8 cellular contexts compared by ENCODE assay signal in genomic region chr10:100999742-101000601, GRCh38. TPM values are rescaled to one million over a fixed set of nuclear protein-coding genes. Genes with fewer than 3 reads are reported as not detected.
DNase-seq lines count a peak whose midpoint lies in the region; ATAC-seq and TF ChIP-seq lines count a peak whose summit lies in the region.

A gene with protein sequence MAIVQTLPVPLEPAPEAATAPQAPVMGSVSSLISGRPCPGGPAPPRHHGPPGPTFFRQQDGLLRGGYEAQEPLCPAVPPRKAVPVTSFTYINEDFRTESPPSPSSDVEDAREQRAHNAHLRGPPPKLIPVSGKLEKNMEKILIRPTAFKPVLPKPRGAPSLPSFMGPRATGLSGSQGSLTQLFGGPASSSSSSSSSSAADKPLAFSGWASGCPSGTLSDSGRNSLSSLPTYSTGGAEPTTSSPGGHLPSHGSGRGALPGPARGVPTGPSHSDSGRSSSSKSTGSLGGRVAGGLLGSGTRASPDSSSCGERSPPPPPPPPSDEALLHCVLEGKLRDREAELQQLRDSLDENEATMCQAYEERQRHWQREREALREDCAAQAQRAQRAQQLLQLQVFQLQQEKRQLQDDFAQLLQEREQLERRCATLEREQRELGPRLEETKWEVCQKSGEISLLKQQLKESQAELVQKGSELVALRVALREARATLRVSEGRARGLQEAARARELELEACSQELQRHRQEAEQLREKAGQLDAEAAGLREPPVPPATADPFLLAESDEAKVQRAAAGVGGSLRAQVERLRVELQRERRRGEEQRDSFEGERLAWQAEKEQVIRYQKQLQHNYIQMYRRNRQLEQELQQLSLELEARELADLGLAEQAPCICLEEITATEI (plus strand): TSS chr10:100999808. CDS start chr10:101002539, 2,731 bp downstream.

- peaks cover 13% of the 10 kb centered on the region for H3K79me1 ChIP-seq in mesenchymal stem cell (replicated peaks; ENCODE audit: low read length, poor library complexity, severe bottlenecking)

- H4K20me1 ChIP-seq in OCI-LY7 (ENCODE audit: insufficient read depth, low read length): no peaks in the 10 kb centered on the region

- peak within 1 kb of the TSS; percentile 100 for H3K9ac ChIP-seq in mesenchymal stem cell (ENCODE audit: low read length)

- no peaks in the 10 kb centered on the region for H3K9me2 ChIP-seq in OCI-LY7 (ENCODE audit: insufficient read depth, low read length)

- H3K4me1 ChIP-seq in OCI-LY7 (ENCODE audit: insufficient read depth, low read length, poor library complexity, severe bottlenecking): peaks cover 25% of the 10 kb centered on the region
- H3K4me1 ChIP-seq in effector memory CD4-positive, alpha-beta T cell (ENCODE audit: control insufficient read depth, insufficient read depth, low read length, poor library complexity, severe bottlenecking): peaks cover 28% of the 10 kb centered on the region
- H3K4me1 ChIP-seq in mesenchymal stem cell (ENCODE audit: control insufficient read depth, insufficient read depth, low read depth, low read length): peaks cover 38% of the 10 kb centered on the region
- peaks cover 3 to 67% (median 25%) of the 10 kb centered on the region in 4 donors for H3K4me1 ChIP-seq in tibial nerve

- H3K4me2 ChIP-seq in OCI-LY7 (ENCODE audit: low read length): peak within 1 kb of the TSS; percentile 99
- peak within 1 kb of the TSS; percentile 79 for H3K4me2 ChIP-seq in mesenchymal stem cell (ENCODE audit: low read length, poor library complexity, severe bottlenecking)

- DNase-seq in DMS79 treated with DMSO at 0.1 percent for 48 hours (lab: John Stamatoyannopoulos, UW): peak; percentile 4
- no peak for DNase-seq in DMS79 (lab: John Stamatoyannopoulos, UW)
- DNase-seq in OCI-LY7 (ENCODE audit: low spot score): no peak
- no peak for DNase-seq in effector memory CD4-positive, alpha-beta T cell
- DNase-seq in mesenchymal stem cell: peak; percentile 52
- peak in 1 of 2 donors; percentile 33 for DNase-seq in tibial nerve (ENCODE audit: low spot score in 2 of 2)
- no peak for DNase-seq in effector CD8-positive, alpha-beta T cell (lab: John Stamatoyannopoulos, UW)

- H4K91ac ChIP-seq in mesenchymal stem cell (ENCODE audit: low read length): peak within 1 kb of the TSS; percentile 99

- H2AK5ac ChIP-seq in mesenchymal stem cell (ENCODE audit: low read length, severe bottlenecking): peak within 1 kb of the TSS; percentile 57

- peak within 1 kb of the TSS; percentile 90 to 100 for H3K4ac ChIP-seq in mesenchymal stem cell (ENCODE audit: low read depth in 1 of 2, low read length in 2 of 2)

- peak within 1 kb of the TSS; percentile 63 for H3K27ac ChIP-seq in OCI-LY7 (ENCODE audit: low read depth, low read length, poor library complexity, severe bottlenecking)
- H3K27ac ChIP-seq in effector memory CD4-positive, alpha-beta T cell (ENCODE audit: insufficient read depth, low read length, poor library complexity, severe bottlenecking): peak within 1 kb of the TSS; percentile 84
- H3K27ac ChIP-seq in mesenchymal stem cell (ENCODE audit: low read length, poor library complexity, severe bottlenecking): peak within 1 kb of the TSS; percentile 99
- peak within 1 kb of the TSS; percentile 100 for H3K27ac ChIP-seq in tibial nerve

- peak within 1 kb of the TSS; percentile 71 for H2BK5ac ChIP-seq in mesenchymal stem cell (ENCODE audit: low read depth, low read length, poor library complexity, severe bottlenecking)

- H3K79me2 ChIP-seq in OCI-LY7 (ENCODE audit: insufficient read depth, low read depth, low read length): no peaks in the 10 kb centered on the region

- H4K8ac ChIP-seq in mesenchymal stem cell (ENCODE audit: low read length): peak within 1 kb of the TSS; percentile 97

- no TSS peak for BruUV-seq in OCI-LY7 (replicated peaks; lab: Mats Ljungman, UMichigan)

- TF ChIP-seq CTCF in OCI-LY7 (conservative IDR thresholded peaks at IDR 0.05; ENCODE audit: low read length) (no peak), tibial nerve (IDR thresholded peaks at IDR 0.05) (no peak)

- peak within 1 kb of the TSS; percentile 92 for H2BK15ac ChIP-seq in mesenchymal stem cell (ENCODE audit: low read depth, poor library complexity, severe bottlenecking)

- no peak for ATAC-seq in GM21723 (IDR thresholded peaks at IDR 0.05; ENCODE audit: unreplicated experiment)

- H2AFZ ChIP-seq in OCI-LY7 (ENCODE audit: low read length) (peak within 1 kb of the TSS; percentile 38; the same call in 1 of the 2 replicates), mesenchymal stem cell (ENCODE audit: low read depth, low read length) (peak within 1 kb of the TSS; percentile 47)

- POLR2A ChIA-PET in OCI-LY7 (lab: Charles Lee): no interaction called here

- H3K9me3 ChIP-seq in OCI-LY7 (ENCODE audit: low read length): no peaks in the 10 kb centered on the region
- H3K9me3 ChIP-seq in effector memory CD4-positive, alpha-beta T cell (ENCODE audit: control insufficient read depth, low read length): no peaks in the 10 kb centered on the region
- H3K9me3 ChIP-seq in mesenchymal stem cell (ENCODE audit: control insufficient read depth, low read length): no peaks in the 10 kb centered on the region
- H3K9me3 ChIP-seq in tibial nerve: no peaks in the 10 kb centered on the region

- H3K23ac ChIP-seq in mesenchymal stem cell (ENCODE audit: low read length in 2 of 2): peak within 1 kb of the TSS in 1 of 2 experiments; percentile 86

- H2BK12ac ChIP-seq in mesenchymal stem cell (ENCODE audit: low read length in 2 of 2): peak within 1 kb of the TSS; percentile 44 to 99

- H3K18ac ChIP-seq in mesenchymal stem cell (ENCODE audit: low read depth in 1 of 2, low read length in 2 of 2): peak within 1 kb of the TSS; percentile 99 to 100

- peak within 1 kb of the TSS in 1 of 2 experiments; percentile 90 for H3K14ac ChIP-seq in mesenchymal stem cell (ENCODE audit: low read length in 2 of 2)

- peaks cover 9% of the 10 kb centered on the region; the same call in 1 of the 2 replicates for H3K36me3 ChIP-seq in OCI-LY7 (ENCODE audit: insufficient read depth, low read length)
- peaks cover 6% of the 10 kb centered on the region for H3K36me3 ChIP-seq in effector memory CD4-positive, alpha-beta T cell (ENCODE audit: control insufficient read depth, insufficient read depth, low read length)
- H3K36me3 ChIP-seq in mesenchymal stem cell (ENCODE audit: control insufficient read depth in 1 of 2, insufficient read depth in 2 of 2, low read depth in 1 of 2, low read length in 2 of 2): peaks cover 28 to 29% of the 10 kb centered on the region in 2 experiments
- peaks cover 0 to 26% (median 0%) of the 10 kb centered on the region in 3 donors for H3K36me3 ChIP-seq in tibial nerve

- TF ChIP-seq POLR2A in tibial nerve (IDR thresholded peaks at IDR 0.05): no peak

- CTCF ChIA-PET in OCI-LY7 (lab: Charles Lee; ENCODE audit: unreplicated experiment): no interaction called here

- intact Hi-C loops in OCI-LY7 (cut with micrococcal nuclease; ENCODE audit: unreplicated experiment): no loop called here

- peak within 1 kb of the TSS; percentile 99 for H2BK120ac ChIP-seq in mesenchymal stem cell (ENCODE audit: low read depth, low read length)

- WGBS in mesenchymal stem cell: under 1% methylated on average over 25 of the region's 59 CpGs
- 2% methylated on average over 11 to 19 of the region's 59 CpGs for WGBS in tibial nerve, 2 donors

- TF ChIP-seq EP300 in tibial nerve (IDR thresholded peaks at IDR 0.05): peak in 1 of 2 donors; percentile 30

- H3K27me3 ChIP-seq in effector memory CD4-positive, alpha-beta T cell (replicated peaks; ENCODE audit: control insufficient read depth, insufficient read depth, low read length, poor library complexity, severe bottlenecking): no peaks in the 10 kb centered on the region
- H3K27me3 ChIP-seq in mesenchymal stem cell (ENCODE audit: control insufficient read depth in 1 of 2, insufficient read depth in 1 of 2, low read length in 2 of 2) (no peaks in the 10 kb centered on the region), tibial nerve (no peaks in the 10 kb centered on the region)

- peak within 1 kb of the TSS; percentile 90 for H3K4me3 ChIP-seq in OCI-LY7 (ENCODE audit: low read depth, low read length, poor library complexity, severe bottlenecking)
- peak within 1 kb of the TSS; percentile 93 for H3K4me3 ChIP-seq in effector memory CD4-positive, alpha-beta T cell (ENCODE audit: insufficient read depth, low read depth, low read length, poor library complexity, severe bottlenecking)
- H3K4me3 ChIP-seq in mesenchymal stem cell (ENCODE audit: insufficient read depth in 1 of 2, low read depth in 1 of 2, low read length in 2 of 2): peak within 1 kb of the TSS; percentile 75 to 96
- peak within 1 kb of the TSS; percentile 60 to 98 (median 93) for H3K4me3 ChIP-seq in tibial nerve

RNA-seq across cellular contexts. Expression of the gene that starts here (rescaled TPM):
- 10.4 and 13.6 TPM in 2 replicates for total RNA-seq in OCI-LY7 (2014; rRNA removed; shearing (Covaris generic))
- total RNA-seq in OCI-LY7 (2022): 20.3 and 20.5 TPM in 2 replicates
- 89.8 TPM for polyA plus RNA-seq in mesenchymal stem cell (2013, experiment 1 of 2)
- polyA plus RNA-seq in mesenchymal stem cell (2013, experiment 2 of 2): 87.3 TPM
- total RNA-seq in tibial nerve: 100 to 1,000 TPM in 2 of 4 donors, 10 to 100 TPM in 2; 81.4 to 134 (median 98.7) TPM

Comparison
In these comparisons a context has a peak if more than half of its experiments do, and no peak if none do; other contexts are left out.
1. DNase-seq: peak in DMS79 treated with DMSO at 0.1 percent for 48 hours (single experiment) and mesenchymal stem cell (single experiment); none in DMS79 (single experiment), OCI-LY7 (single experiment), effector memory CD4-positive, alpha-beta T cell (0 of 3) and effector CD8-positive, alpha-beta T cell (single experiment).
2. Peak in every context shown above with its lines, with median percentiles within 50 percentile points of each other: H3K27ac ChIP-seq and H3K4me3 ChIP-seq.